25 cellular contexts compared by ENCODE assay signal in genomic region chr3:39502838-39503145, GRCh38. TPM values are rescaled to one million over a fixed set of nuclear protein-coding genes. Genes with fewer than 3 reads are reported as not detected.
A peak's percentile ranks its signal among the peaks of the same experiment; 100 is the strongest.
DNase-seq lines count a peak whose midpoint lies in the region; ATAC-seq and TF ChIP-seq lines count a peak whose summit lies in the region.
"Had no signal": no experiment of that assay in that cellular context is flagged by ENCODE, and none has a peak within 500 bp of the region (broad histone marks: within the 10 kb centered on the region; RNA-seq: fewer than 3 reads in every experiment).

No MANE protein-coding gene starts in this region.

- ATAC-seq in GM21367 (IDR thresholded peaks at IDR 0.05; ENCODE audit: unreplicated experiment) = no peak
- ATAC-seq: left lobe of liver; stimulated activated naive B cell treated with anti-CD40 and anti-IgM and Interleukin-4, amounts not matched to agents 10 μg/mL and 1 μg/mL and 100 μg/mL, for 72 hours; T-cell had no signal

- no peak overlapping the region for H3K4me3 ChIP-seq in fibroblast of pulmonary artery (replicated peaks; ENCODE audit: low read depth, low read length)
- H3K4me3 ChIP-seq: Peyer's patch, right lobe of liver had no signal

- TF ChIP-seq CTCF in fibroblast of pulmonary artery (IDR thresholded peaks at IDR 0.05; ENCODE audit: low read length, missing control alignments) = no peak

- DNase-seq in NCI-H1092 treated with DMSO at 0.1 percent for 48 hours (lab: John Stamatoyannopoulos, UW) (peak; percentile 21), NCI-H1092 (lab: John Stamatoyannopoulos, UW) (no peak), NCI-H2029 (lab: John Stamatoyannopoulos, UW) (peak; percentile 67), fibroblast of pulmonary artery (ENCODE audit: low read depth) (peak; percentile 23), renal cortical epithelial cell (ENCODE audit: low read depth) (peak; percentile 18), GM03348 (ENCODE audit: low spot score) (no peak), NCI-H526 treated with DMSO at 0.1 percent for 48 hours (lab: John Stamatoyannopoulos, UW) (no peak)
- DNase-seq: activated CD4-positive, alpha-beta T cell treated with anti-CD3 and anti-CD28 coated beads for 1 hour; activated naive CD4-positive, alpha-beta T cell treated with Interleukin-2 at 50 U/mL for 16 hours; activated T-cell treated with anti-CD3 and anti-CD28 coated beads, Interleukin-2, amount 50 U/mL, for 48 hours; CD4-positive, alpha-beta memory T cell; DMS79; GOT3; IMR-90; NCI-H510A; Peyer's patch; right lobe of liver; SIG-M5; stimulated activated CD4-positive, alpha-beta T cell treated with anti-CD3 and anti-CD28 coated beads, Interleukin-12 subunit alpha, Interleukin-12 subunit beta, amount 100 ng/mL, for 4 hours; stimulated activated CD4-positive, alpha-beta T cell treated with anti-CD3 and anti-CD28 coated beads, Interleukin-4, amount 100 ng/mL, for 24 hours; stimulated activated naive B cell treated with anti-CD40 and anti-IgM and Interleukin-4, amounts not matched to agents 10 μg/mL and 1 μg/mL and 100 μg/mL, for 72 hours had no signal

RNA-seq across cellular contexts. Expression of gene MOBP, which starts 35.3 kb away (rescaled TPM):
- 1.6 TPM in 1 of 2 replicates, not detected in the other for total RNA-seq in renal cortical epithelial cell
- total RNA-seq: activated CD8-positive, alpha-beta memory T cell treated with anti-CD3 and anti-CD28 coated beads for 36 hours; CD4-positive, alpha-beta memory T cell; IMR-90; left lobe of liver; Peyer's patch; right lobe of liver had no signal

Comparison
In these comparisons a context has a peak if more than half of its experiments do, and no peak if none do; other contexts are left out.
1. DNase-seq: peak in NCI-H1092 treated with DMSO at 0.1 percent for 48 hours (single experiment), NCI-H2029 (single experiment), fibroblast of pulmonary artery (single experiment) and renal cortical epithelial cell (single experiment); none in NCI-H1092 (single experiment), GM03348 (single experiment) and NCI-H526 treated with DMSO at 0.1 percent for 48 hours (single experiment).